In the genomic region with DNA sequence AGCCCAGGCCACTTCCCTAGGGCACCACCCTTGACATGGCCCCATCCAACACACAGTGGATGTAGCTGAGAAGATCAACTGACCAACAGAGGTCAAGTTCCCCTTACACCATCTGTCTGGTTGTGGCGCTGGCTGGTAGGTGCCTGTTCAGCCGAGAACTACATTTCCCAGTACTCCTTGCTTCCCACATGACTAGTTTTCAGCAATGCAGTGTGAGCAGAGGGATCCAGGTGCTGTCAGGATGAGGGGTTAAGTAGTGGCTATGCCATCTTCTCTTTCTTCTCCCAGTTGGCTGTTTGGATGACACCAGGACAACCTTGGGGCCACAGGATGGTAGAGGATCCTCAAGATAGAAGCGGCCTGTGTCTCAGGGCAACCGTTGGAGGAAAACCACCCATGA, we compare ENCODE assay signal across 13 cellular contexts. TPM values are rescaled to one million over a fixed set of nuclear protein-coding genes. Genes with fewer than 3 reads are reported as not detected.
A peak's percentile ranks its signal among the peaks of the same experiment; 100 is the strongest.
DNase-seq lines count a peak whose midpoint lies in the region; ATAC-seq and TF ChIP-seq lines count a peak whose summit lies in the region.
"Had no signal": no experiment of that assay in that cellular context is flagged by ENCODE, and none has a peak within 500 bp of the region (broad histone marks: within the 10 kb centered on the region; RNA-seq: fewer than 3 reads in every experiment).

No MANE protein-coding gene starts in this region.

- H3K27ac ChIP-seq in heart left ventricle (peak overlapping the region; percentile 35 to 97 (median 85)), Panc1 (ENCODE audit: low read length) (no peak overlapping the region), uterus (peak overlapping the region; percentile 22 to 75), ascending aorta (no peak overlapping the region)
- H3K27ac ChIP-seq: KMS-11, SK-N-MC had no signal

- CTCF ChIA-PET in Panc1 (lab: Charles Lee) = no interaction called here

- no peaks in the 10 kb centered on the region for H3K9me3 Mint-ChIP-seq in naive thymus-derived CD8-positive, alpha-beta T cell
- H3K9me3 Mint-ChIP-seq: activated T-cell treated with anti-CD3 and anti-CD28 coated beads, Interleukin-2, amount 50 U/mL, for 4 hours; CD8-positive, alpha-beta T cell had no signal

- ATAC-seq in heart left ventricle (no peak), Right ventricle myocardium inferior (no peak), Panc1 (peak; percentile 89), GM19023 (IDR thresholded peaks at IDR 0.05; ENCODE audit: unreplicated experiment) (no peak)
- no peak for ATAC-seq in naive thymus-derived CD8-positive, alpha-beta T cell
- ATAC-seq: activated T-cell treated with anti-CD3 and anti-CD28 coated beads, Interleukin-2, amount 50 U/mL, for 4 hours; CD8-positive, alpha-beta T cell had no signal

- peaks cover 0 to 30% (median 16%) of the 10 kb centered on the region in 12 donors for H3K4me1 ChIP-seq in heart left ventricle
- H3K4me1 ChIP-seq in Panc1 (ENCODE audit: control insufficient read depth, insufficient read depth, low read length) = no peaks in the 10 kb centered on the region
- peaks cover 0 to 3% of the 10 kb centered on the region in 2 donors for H3K4me1 ChIP-seq in uterus
- no peaks in the 10 kb centered on the region for H3K4me1 ChIP-seq in ascending aorta

- H3K9me3 ChIP-seq in heart left ventricle = no peaks in the 10 kb centered on the region
- no peaks in the 10 kb centered on the region for H3K9me3 ChIP-seq in Panc1 (ENCODE audit: control insufficient read depth, insufficient read depth, low read depth, low read length)
- H3K9me3 ChIP-seq in uterus = no peaks in the 10 kb centered on the region
- H3K9me3 ChIP-seq in ascending aorta = no peaks in the 10 kb centered on the region

- no TSS peak for BruUV-seq in Panc1 (replicated peaks; lab: Mats Ljungman, UMichigan)

- no peaks in the 10 kb centered on the region for H3K4me1 Mint-ChIP-seq in naive thymus-derived CD8-positive, alpha-beta T cell

- H3K27me3 ChIP-seq in heart left ventricle (no peaks in the 10 kb centered on the region), Panc1 (ENCODE audit: control insufficient read depth, insufficient read depth, low read length) (no peaks in the 10 kb centered on the region), uterus (no peaks in the 10 kb centered on the region), ascending aorta (no peaks in the 10 kb centered on the region)

- H3K4me3 ChIP-seq in heart left ventricle (no peak overlapping the region), Panc1 (ENCODE audit: low read depth in 2 of 2, low read length in 2 of 2) (no peak overlapping the region), uterus (no peak overlapping the region), ascending aorta (no peak overlapping the region)
- H3K4me3 ChIP-seq: SK-N-MC had no signal

- H3K36me3 Mint-ChIP-seq in naive thymus-derived CD8-positive, alpha-beta T cell = peaks cover 0 to 3% (median 0%) of the 10 kb centered on the region in 3 donors
- H3K36me3 Mint-ChIP-seq: CD8-positive, alpha-beta T cell had no signal

- in situ Hi-C loops in Panc1 (cut with HindIII; ENCODE audit: low pct_unique_long_range_greater_than_20kb, low sequenced_read_pairs) = no loop called here

- intact Hi-C loops in heart left ventricle (cut with DNase I) = loop anchor here in 1 of 10 donors (5.0 kb wide), 1 partner anchor 139 kb away; a partner anchor contains a TSS
- intact Hi-C loops in Right ventricle myocardium inferior (cut with DNase I) = loop anchor here (5.0 kb wide), 1 partner anchor 139 kb away; a partner anchor contains a TSS
- intact Hi-C loops in Panc1 (cut with micrococcal nuclease; ENCODE audit: unreplicated experiment) = no loop called here
- intact Hi-C loops in uterus (cut with DNase I; ENCODE audit: low total_unique reads) = loop anchor here (10.0 kb wide), 1 partner anchor 72 kb away; no protein-coding TSS in a partner anchor
- intact Hi-C loops in ascending aorta (cut with DNase I) = no loop called here

- H3K4me3 Mint-ChIP-seq in naive thymus-derived CD8-positive, alpha-beta T cell = no peak overlapping the region
- H3K4me3 Mint-ChIP-seq: activated T-cell treated with anti-CD3 and anti-CD28 coated beads, Interleukin-2, amount 50 U/mL, for 4 hours; CD8-positive, alpha-beta T cell had no signal

- 94 to 100% (median 96%) methylated on average over 4 of the region's 4 CpGs for WGBS in heart left ventricle, 4 donors

- H3K27me3 Mint-ChIP-seq in naive thymus-derived CD8-positive, alpha-beta T cell = peaks cover 4 to 25% (median 13%) of the 10 kb centered on the region in 5 donors

- H3K36me3 ChIP-seq in heart left ventricle = no peaks in the 10 kb centered on the region
- H3K36me3 ChIP-seq in Panc1 (ENCODE audit: control insufficient read depth, insufficient read depth, low read length) = no peaks in the 10 kb centered on the region
- no peaks in the 10 kb centered on the region for H3K36me3 ChIP-seq in uterus
- no peaks in the 10 kb centered on the region for H3K36me3 ChIP-seq in ascending aorta

- TF ChIP-seq CTCF in heart left ventricle (IDR thresholded peaks at IDR 0.05) = no peak
- no peak for TF ChIP-seq CTCF in Panc1 (IDR thresholded peaks at IDR 0.05)
- TF ChIP-seq CTCF in uterus (IDR thresholded peaks at IDR 0.05) = no peak
- TF ChIP-seq CTCF in ascending aorta (IDR thresholded peaks at IDR 0.05) = no peak

- TF ChIP-seq POLR2A in heart left ventricle (IDR thresholded peaks at IDR 0.05) (no peak), uterus (IDR thresholded peaks at IDR 0.05) (no peak)

- POLR2A ChIA-PET in Panc1 (lab: Charles Lee) = no interaction called here
- POLR2A ChIA-PET in naive thymus-derived CD8-positive, alpha-beta T cell (lab: Charles Lee) = interaction anchor here (0.6 kb wide), 1 partner anchor 757 kb away, joined by 5 read pairs; no protein-coding TSS in a partner anchor

- no peak overlapping the region for H3K27ac Mint-ChIP-seq in naive thymus-derived CD8-positive, alpha-beta T cell
- H3K27ac Mint-ChIP-seq: CD8-positive, alpha-beta T cell had no signal

- DNase-seq in heart left ventricle = peak in 2 of 5 donors; percentile 7 to 12
- no peak for DNase-seq in Right ventricle myocardium inferior (ENCODE audit: missing footprints)
- no peak for DNase-seq in Panc1 (ENCODE audit: low read depth, low spot score)
- peak; percentile 11 for DNase-seq in iPS DF 4.7 (ENCODE audit: extremely low read depth, low spot score)
- peak; percentile 14 to 17 for DNase-seq in uterus
- DNase-seq in naive thymus-derived CD8-positive, alpha-beta T cell = no peak
- no peak for DNase-seq in ascending aorta (ENCODE audit: low spot score in 2 of 2)
- DNase-seq: activated T-cell treated with anti-CD3 and anti-CD28 coated beads, Interleukin-2, amount 50 U/mL, for 4 hours; cortex of kidney had no signal

RNA-seq across cellular contexts. Expression of a gene that starts 48.6 kb away (rescaled TPM):
- total RNA-seq in heart left ventricle (10 to 100 TPM in 2 of 9 donors, 1 to 10 TPM in 7; 3.3 to 22.7 (median 8.4) TPM), Right ventricle myocardium inferior (5.4 TPM), Panc1 (2021; ENCODE audit: unreplicated experiment) (39.7 TPM), uterus (10 to 100 TPM; 26.1 to 82.6 (median 31.0) TPM), ascending aorta (60.8 TPM)
- polyA plus RNA-seq in heart left ventricle = 1 to 10 TPM; 1.1 to 6.9 TPM
- 45.0 TPM for polyA plus RNA-seq in Panc1 (2012; ENCODE audit: insufficient read length)
- under 1 TPM; 0.47 to 0.55 TPM for total RNA-seq in naive thymus-derived CD8-positive, alpha-beta T cell
- under 1 TPM in 2 of 3 donors, not detected in 1; 0.09 to 0.10 TPM for polyA plus RNA-seq in naive thymus-derived CD8-positive, alpha-beta T cell

Comparison
In these comparisons a context has a peak if more than half of its experiments do, and no peak if none do; other contexts are left out.
1. DNase-seq: peak in iPS DF 4.7 (single experiment) and uterus (2 of 2); none in Right ventricle myocardium inferior (single experiment), Panc1 (single experiment), naive thymus-derived CD8-positive, alpha-beta T cell (0 of 10) and ascending aorta (0 of 2).
2. H3K27ac ChIP-seq: peak in heart left ventricle (12 of 12) and uterus (2 of 2); none in Panc1 (single experiment) and ascending aorta (0 of 2).
3. intact Hi-C loops: an anchor here in Right ventricle myocardium inferior (5.0 kb wide) and uterus (10.0 kb wide); none called in Panc1 and ascending aorta.